Comparison of ENCODE assay signal across 13 cellular contexts in genomic region chr15:25762015-25762662, GRCh38.
DNase-seq lines count a peak whose midpoint lies in the region; ATAC-seq and TF ChIP-seq lines count a peak whose summit lies in the region.
"Had no signal": no experiment of that assay in that cellular context is flagged by ENCODE, and none has a peak within 500 bp of the region (broad histone marks: within the 10 kb centered on the region; RNA-seq: fewer than 3 reads in every experiment).

No MANE protein-coding gene starts in this region.

- H3K4me2 ChIP-seq in BLaER1: peak overlapping the region; percentile 42; the same call in 1 of the 2 replicates
- H3K4me2 ChIP-seq: smooth muscle cell had no signal

- H3K9ac ChIP-seq in BLaER1: no peak overlapping the region

- no peak overlapping the region for H3K4me3 Mint-ChIP-seq in activated CD8-positive, alpha-beta T cell treated with anti-CD3 and anti-CD28 coated beads for 36 hours
- H3K4me3 Mint-ChIP-seq: activated CD4-positive, alpha-beta T cell treated with anti-CD3 and anti-CD28 coated beads for 36 hours; T-cell had no signal

- H3K27me3 ChIP-seq in BLaER1: no peaks in the 10 kb centered on the region
- no peaks in the 10 kb centered on the region for H3K27me3 ChIP-seq in lung (ENCODE audit: control insufficient read depth, insufficient read depth)

- 62 to 70% methylated on average over 12 of the region's 12 CpGs for WGBS in lung, 2 donors

- H3K9me3 Mint-ChIP-seq in activated CD8-positive, alpha-beta T cell treated with anti-CD3 and anti-CD28 coated beads for 36 hours: no peaks in the 10 kb centered on the region
- H3K9me3 Mint-ChIP-seq: T-cell had no signal

- H3K36me3 ChIP-seq in BLaER1: peaks cover 29% of the 10 kb centered on the region
- peaks cover 0 to 3% of the 10 kb centered on the region in 2 donors for H3K36me3 ChIP-seq in lung (ENCODE audit: control insufficient read depth in 2 of 2, insufficient read depth in 2 of 2, low read length in 2 of 2)

- H4K20me1 ChIP-seq in BLaER1: no peaks in the 10 kb centered on the region

- intact Hi-C loops in activated CD8-positive, alpha-beta T cell treated with anti-CD3 and anti-CD28 coated beads for 36 hours (cut with micrococcal nuclease): no loop called here

- peak; percentile 43 for ATAC-seq in activated CD8-positive, alpha-beta T cell treated with anti-CD3 and anti-CD28 coated beads for 36 hours
- ATAC-seq in lung (ENCODE audit: insufficient read depth, low FRiP score) (no peak), GM19328 (IDR thresholded peaks at IDR 0.05; ENCODE audit: unreplicated experiment) (no peak), HG02759 (IDR thresholded peaks at IDR 0.05; ENCODE audit: unreplicated experiment) (no peak), HG03565 (IDR thresholded peaks at IDR 0.05; ENCODE audit: unreplicated experiment) (no peak)
- ATAC-seq: T-cell had no signal

- peak overlapping the region; percentile 49 for H3K27ac Mint-ChIP-seq in activated CD8-positive, alpha-beta T cell treated with anti-CD3 and anti-CD28 coated beads for 36 hours
- H3K27ac Mint-ChIP-seq: activated CD4-positive, alpha-beta T cell treated with anti-CD3 and anti-CD28 coated beads for 36 hours; T-cell had no signal

- POLR2A ChIA-PET in activated CD8-positive, alpha-beta T cell treated with anti-CD3 and anti-CD28 coated beads for 36 hours (lab: Charles Lee): no interaction called here

- CTCF ChIA-PET in activated CD8-positive, alpha-beta T cell treated with anti-CD3 and anti-CD28 coated beads for 36 hours (lab: Charles Lee): interaction anchor here (0.7 kb wide), 1 partner anchor 14 kb away, joined by 3 read pairs; no protein-coding TSS in a partner anchor

- H3K27ac ChIP-seq in BLaER1 (0 out of 2 replicates have a peak overlapping the region, but pooled peaks have one; percentile 18), lung (ENCODE audit: low read depth in 1 of 2, low read length in 1 of 2) (no peak overlapping the region)

- no peak for TF ChIP-seq CTCF in activated CD8-positive, alpha-beta T cell treated with anti-CD3 and anti-CD28 coated beads for 36 hours (IDR thresholded peaks at IDR 0.05)
- TF ChIP-seq CTCF in lung (IDR thresholded peaks at IDR 0.05; ENCODE audit: control extremely low read depth, extremely low read depth): no peak

- DNase-seq in KG1 (lab: John Stamatoyannopoulos, UW) (peak; percentile 33), lung (ENCODE audit: low spot score) (peak; percentile 27), NCI-H524 treated with DMSO at 0.1 percent for 48 hours (lab: John Stamatoyannopoulos, UW) (no peak)
- peak; percentile 26 for DNase-seq in activated CD8-positive, alpha-beta T cell treated with anti-CD3 and anti-CD28 coated beads for 36 hours
- DNase-seq: DMS79, occipital lobe, T-cell had no signal

- no peaks in the 10 kb centered on the region for H3K27me3 Mint-ChIP-seq in activated CD8-positive, alpha-beta T cell treated with anti-CD3 and anti-CD28 coated beads for 36 hours
- H3K27me3 Mint-ChIP-seq: activated CD4-positive, alpha-beta T cell treated with anti-CD3 and anti-CD28 coated beads for 36 hours; T-cell had no signal

- peaks cover 20% of the 10 kb centered on the region for H3K4me1 Mint-ChIP-seq in activated CD8-positive, alpha-beta T cell treated with anti-CD3 and anti-CD28 coated beads for 36 hours (ENCODE audit: low read depth)

- H3K36me3 Mint-ChIP-seq in activated CD8-positive, alpha-beta T cell treated with anti-CD3 and anti-CD28 coated beads for 36 hours (ENCODE audit: low read depth): peaks cover 21% of the 10 kb centered on the region

- peaks cover 29% of the 10 kb centered on the region for H3K4me1 ChIP-seq in BLaER1
- H3K4me1 ChIP-seq in lung (ENCODE audit: control insufficient read depth in 2 of 2, insufficient read depth in 2 of 2, low read length in 2 of 2): no peaks in the 10 kb centered on the region

- H3K4me3 ChIP-seq in BLaER1 (no peak overlapping the region), lung (no peak overlapping the region)
- H3K4me3 ChIP-seq: smooth muscle cell had no signal

- H3K9me3 ChIP-seq in BLaER1 (peaks cover 18% of the 10 kb centered on the region), lung (ENCODE audit: control insufficient read depth in 2 of 2, insufficient read depth in 1 of 2, low read length in 1 of 2) (peaks cover 0 to 3% of the 10 kb centered on the region in 2 donors)
